In genomic region chr7:128424936-128425335, GRCh38 we compare ENCODE assay signal across 7 cellular contexts.
"Had no signal": no experiment of that assay in that cellular context is flagged by ENCODE, and none has a peak within 500 bp of the region (broad histone marks: within the 10 kb centered on the region; RNA-seq: fewer than 3 reads in every experiment).

No MANE protein-coding gene starts in this region.

- H3K9me3 ChIP-seq: HAP-1 had no signal

- H2AFZ ChIP-seq: GM23248 had no signal

- H3K9ac ChIP-seq: GM23248 had no signal

- DNase-seq: GM23248, GOT3, H7, KBM-7 had no signal

- ATAC-seq: HepG2 had no signal

- H3K4me3 ChIP-seq: GM23248, HAP-1 had no signal

- H3K4me1 ChIP-seq: HAP-1 had no signal

- H3K27ac ChIP-seq: GM23248, HL-60 had no signal

- H3K36me3 ChIP-seq: HAP-1 had no signal
